Comparison of ENCODE assay signal across 1 cellular context in genomic region chr6:43668151-43669028, GRCh38.
TF ChIP-seq lines count a peak whose summit lies in the region.

No MANE protein-coding gene starts in this region.

TF ChIP-seq in SK-N-SH, 30 proteins besides CTCF, POLR2A, EP300 and RAD21 (continued from another document):
- TF ChIP-seq REST (IDR thresholded peaks at IDR 0.05; ENCODE audit: low read depth, low read length) (no peak), SIN3A (IDR thresholded peaks at IDR 0.05; ENCODE audit: borderline replicate concordance, low read depth, low read length) (no peak), RCOR1 (IDR thresholded peaks at IDR 0.05; ENCODE audit: low read length) (no peak), NRF1 (IDR thresholded peaks at IDR 0.05; ENCODE audit: low read depth, low read length) (no peak), POLR2AphosphoS5 (IDR thresholded peaks at IDR 0.05; ENCODE audit: low read depth, low read length) (no peak; the same call in 1 of the 2 replicates), RFX5 (IDR thresholded peaks at IDR 0.05; ENCODE audit: low read length) (no peak), FOSL2 (IDR thresholded peaks at IDR 0.05; ENCODE audit: borderline replicate concordance, low read depth) (no peak)
- TF ChIP-seq, protein P1, sequence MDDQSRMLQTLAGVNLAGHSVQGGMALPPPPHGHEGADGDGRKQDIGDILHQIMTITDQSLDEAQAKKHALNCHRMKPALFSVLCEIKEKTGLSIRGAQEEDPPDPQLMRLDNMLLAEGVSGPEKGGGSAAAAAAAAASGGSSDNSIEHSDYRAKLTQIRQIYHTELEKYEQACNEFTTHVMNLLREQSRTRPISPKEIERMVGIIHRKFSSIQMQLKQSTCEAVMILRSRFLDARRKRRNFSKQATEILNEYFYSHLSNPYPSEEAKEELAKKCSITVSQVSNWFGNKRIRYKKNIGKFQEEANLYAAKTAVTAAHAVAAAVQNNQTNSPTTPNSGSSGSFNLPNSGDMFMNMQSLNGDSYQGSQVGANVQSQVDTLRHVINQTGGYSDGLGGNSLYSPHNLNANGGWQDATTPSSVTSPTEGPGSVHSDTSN (IDR thresholded peaks at IDR 0.05), result 0 out of 2 replicates have a peak, but pooled peaks have one; percentile 8
